In genomic region chr12:44581642-44582242, GRCh38 we compare ENCODE assay signal across 1 cellular context.
TF ChIP-seq lines count a peak whose summit lies in the region.

No MANE protein-coding gene starts in this region.

TF ChIP-seq in WTC11, 78 proteins besides CTCF, POLR2A, EP300 and RAD21:
- TF ChIP-seq E2F5 (CRISPR knock-in tag; IDR thresholded peaks at IDR 0.05) (no peak), USF2 (CRISPR knock-in tag; IDR thresholded peaks at IDR 0.05) (no peak), NFE2L1 (CRISPR knock-in tag; IDR thresholded peaks at IDR 0.05) (no peak), GRHL2 (CRISPR knock-in tag; IDR thresholded peaks at IDR 0.05; ENCODE audit: insufficient replicate concordance, severe bottlenecking) (no peak), ZNF317 (CRISPR knock-in tag; IDR thresholded peaks at IDR 0.05; ENCODE audit: borderline replicate concordance, low read depth) (no peak), ESRRA (CRISPR knock-in tag; IDR thresholded peaks at IDR 0.05; ENCODE audit: borderline replicate concordance) (no peak), ZNF416 (CRISPR knock-in tag; IDR thresholded peaks at IDR 0.05) (no peak), ZBTB43 (CRISPR knock-in tag; IDR thresholded peaks at IDR 0.05) (no peak), ERG (CRISPR knock-in tag; IDR thresholded peaks at IDR 0.05) (no peak), CBFB (CRISPR knock-in tag; IDR thresholded peaks at IDR 0.05; ENCODE audit: low read depth) (no peak), NR1H2 (CRISPR knock-in tag; IDR thresholded peaks at IDR 0.05) (no peak), NFATC4 (CRISPR knock-in tag; IDR thresholded peaks at IDR 0.05) (no peak), RORB (CRISPR knock-in tag; IDR thresholded peaks at IDR 0.05) (no peak), NR3C1 (CRISPR knock-in tag; conservative IDR thresholded peaks at IDR 0.05; ENCODE audit: low read depth) (no peak), JAZF1 (CRISPR knock-in tag; IDR thresholded peaks at IDR 0.05) (no peak), ATF2 (CRISPR knock-in tag; IDR thresholded peaks at IDR 0.05; ENCODE audit: borderline replicate concordance, low read depth) (no peak), PRDM15 (CRISPR knock-in tag; IDR thresholded peaks at IDR 0.05) (no peak), EMX1 (CRISPR knock-in tag; IDR thresholded peaks at IDR 0.05) (no peak)
